Comparison of ENCODE assay signal across 8 cellular contexts in the genomic region with DNA sequence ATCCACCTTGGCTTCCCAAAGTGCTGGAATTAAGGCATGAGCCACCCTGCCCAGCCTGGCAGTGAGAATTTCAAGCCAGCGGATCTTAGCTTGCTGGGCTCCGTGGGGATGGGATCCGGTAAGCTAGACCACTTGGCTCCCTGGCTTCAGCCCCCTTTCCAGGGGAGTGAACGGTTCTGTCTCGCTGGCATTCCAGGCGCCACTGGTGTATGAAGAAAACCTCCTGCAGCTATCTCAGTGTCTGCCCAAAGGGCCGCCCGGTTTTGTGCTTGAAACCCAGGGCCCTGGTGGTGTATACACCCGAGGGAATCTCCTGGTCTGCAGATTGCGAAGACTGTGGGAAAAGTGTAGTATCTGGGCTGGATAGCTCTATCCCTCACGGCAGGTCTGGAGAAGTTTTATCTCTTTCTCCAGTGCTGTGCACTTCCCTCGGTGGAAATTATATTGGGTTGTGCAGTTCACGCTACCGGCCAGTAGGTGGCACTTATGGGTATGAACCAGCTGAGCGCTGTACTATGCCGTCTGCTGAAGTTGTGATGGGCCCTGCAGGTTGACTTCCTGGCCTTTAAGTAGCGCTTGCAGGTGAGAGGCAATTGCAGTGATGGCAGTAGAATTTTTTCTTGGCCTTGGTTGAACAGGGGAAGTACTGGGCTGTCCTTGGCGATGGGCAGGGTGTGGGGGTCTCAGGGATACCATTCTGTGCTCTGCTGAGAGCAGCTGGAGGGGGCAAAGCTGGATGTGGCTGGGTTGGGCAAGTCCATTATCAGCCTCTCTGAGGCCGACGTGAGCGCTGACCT.
DNase-seq lines count a peak whose midpoint lies in the region; ATAC-seq and TF ChIP-seq lines count a peak whose summit lies in the region.

No MANE protein-coding gene starts in this region.

- no peaks in the 10 kb centered on the region for H3K4me1 ChIP-seq in SJCRH30

- H3K27me3 ChIP-seq in SJCRH30: no peaks in the 10 kb centered on the region

- no peaks in the 10 kb centered on the region for H3K36me3 ChIP-seq in SJCRH30

- peak; percentile 73 for DNase-seq in ELF-1 (ENCODE audit: low read depth, low spot score)
- peak; percentile 71 for DNase-seq in GM20000 (ENCODE audit: low spot score)
- peak; percentile 42 to 67 for DNase-seq in SJCRH30
- no peak for DNase-seq in astrocyte of the cerebellum (ENCODE audit: low read depth)
- DNase-seq in inferior parietal cortex (ENCODE audit: extremely low spot score): peak; percentile 40
- DNase-seq in stimulated activated CD4-positive, alpha-beta T cell treated with anti-CD3 and anti-CD28 coated beads, TNF-alpha, amount 100 ng/mL, for 1 hour (ENCODE audit: low read depth in 3 of 3, low spot score in 1 of 3): peak in 2 of 3 donors; percentile 3 to 8
- DNase-seq in NCI-H2171 treated with DMSO at 0.1 percent for 48 hours (lab: John Stamatoyannopoulos, UW): no peak

- no peaks in the 10 kb centered on the region for H3K9me3 ChIP-seq in SJCRH30 (replicated peaks)

- H3K27ac ChIP-seq in SJCRH30: no peak overlapping the region

- in situ Hi-C loops in astrocyte of the cerebellum (cut with HindIII; ENCODE audit: low sequenced_read_pairs): no loop called here

- H3K4me3 ChIP-seq in SJCRH30 (no peak overlapping the region), astrocyte of the cerebellum (ENCODE audit: low read depth, low read length) (no peak overlapping the region)

- ATAC-seq in HG03457 (IDR thresholded peaks at IDR 0.05; ENCODE audit: unreplicated experiment): peak; percentile 96

- peak; percentile 84 for TF ChIP-seq CTCF in GM20000 (IDR thresholded peaks at IDR 0.05; ENCODE audit: extremely low read depth, missing control alignments)
- TF ChIP-seq CTCF in astrocyte of the cerebellum (IDR thresholded peaks at IDR 0.05; ENCODE audit: low read depth, low read length, missing control alignments): peak; percentile 66

Comparison
In these comparisons a context has a peak if more than half of its experiments do, and no peak if none do; other contexts are left out.
1. DNase-seq: peak in ELF-1 (single experiment), GM20000 (single experiment), SJCRH30 (2 of 2), inferior parietal cortex (single experiment) and stimulated activated CD4-positive, alpha-beta T cell treated with anti-CD3 and anti-CD28 coated beads, TNF-alpha, amount 100 ng/mL, for 1 hour (2 of 3); none in astrocyte of the cerebellum (single experiment) and NCI-H2171 treated with DMSO at 0.1 percent for 48 hours (single experiment).